ENCODE assay signal across 1 cellular context in the genomic region with DNA sequence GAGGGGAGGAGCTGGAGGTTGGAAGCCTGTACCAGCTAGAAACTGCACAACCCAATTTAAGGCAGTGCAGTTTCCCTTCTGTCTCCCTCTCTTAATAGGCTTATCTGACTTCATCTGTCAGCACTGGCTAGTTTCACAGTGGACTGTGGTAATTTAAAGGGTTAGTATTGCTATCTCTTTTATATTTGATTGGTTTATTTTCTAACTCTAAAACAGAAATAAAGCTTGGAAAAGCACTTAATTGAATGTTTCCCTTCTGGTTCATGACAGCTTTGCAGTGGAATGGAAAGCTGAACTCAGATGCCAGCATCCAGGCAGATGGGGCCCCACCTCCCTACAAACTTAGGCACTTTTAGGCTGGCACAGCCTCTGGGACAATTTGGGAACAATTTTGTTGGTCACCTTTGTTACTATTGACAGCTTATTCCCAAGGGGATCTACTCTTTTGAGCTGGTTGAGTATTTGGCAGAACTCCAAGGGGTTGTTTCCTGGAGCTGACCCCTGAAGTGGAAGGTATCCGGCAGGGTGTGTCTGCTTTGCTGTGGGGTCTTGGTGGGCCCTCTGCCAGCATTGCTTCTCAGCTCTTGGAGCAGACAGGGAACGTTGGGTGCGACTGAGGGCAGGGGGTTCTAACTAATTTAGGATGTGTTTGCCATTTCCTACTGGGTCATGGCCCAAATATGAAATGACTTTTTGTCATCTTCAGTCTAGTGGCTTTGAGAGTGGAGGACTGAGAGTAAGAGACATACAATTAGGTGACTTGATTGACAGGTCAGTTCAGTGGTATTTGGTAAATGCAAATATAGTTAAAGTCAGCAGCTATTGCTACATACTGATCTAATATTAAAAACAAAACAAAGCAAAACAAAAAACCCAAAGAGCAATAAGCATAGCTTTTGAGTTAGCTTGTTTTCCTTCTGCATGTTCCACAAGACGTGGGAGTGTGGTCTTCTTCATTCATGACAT.
TF ChIP-seq lines count a peak whose summit lies in the region.

No MANE protein-coding gene starts in this region.

TF ChIP-seq in K562, 482 proteins besides CTCF, POLR2A, EP300 and RAD21 (continued from another document):
- TF ChIP-seq MEIS2 (IDR thresholded peaks at IDR 0.05; ENCODE audit: partially characterized antibody) (peak; percentile 86), PKNOX1 (IDR thresholded peaks at IDR 0.05) (peak; percentile 66), NFIC (IDR thresholded peaks at IDR 0.05) (peak; percentile 54; the same call in 1 of the 2 replicates)
